Comparison of ENCODE assay signal across 20 cellular contexts in genomic region chr2:224817676-224818075, GRCh38.
DNase-seq lines count a peak whose midpoint lies in the region; ATAC-seq and TF ChIP-seq lines count a peak whose summit lies in the region.
"Had no signal": no experiment of that assay in that cellular context is flagged by ENCODE, and none has a peak within 500 bp of the region (broad histone marks: within the 10 kb centered on the region; RNA-seq: fewer than 3 reads in every experiment).

No MANE protein-coding gene starts in this region.

- H3K27me3 ChIP-seq in ACC112 (ENCODE audit: insufficient read depth, low read length) (no peaks in the 10 kb centered on the region), SJCRH30 (no peaks in the 10 kb centered on the region)
- no peaks in the 10 kb centered on the region for H3K27me3 ChIP-seq in CD8-positive, alpha-beta T cell (ENCODE audit: insufficient read depth, low read length)
- H3K27me3 ChIP-seq: BLaER1 treated with 17β-estradiol and CSF1 and Interleukin-3, amounts not matched to agents 10 nM and 100 nM; Peyer's patch had no signal

- H3K4me3 Mint-ChIP-seq in CD8-positive, alpha-beta T cell: no peak overlapping the region

- no peak for ATAC-seq in CD8-positive, alpha-beta T cell
- no peak for ATAC-seq in GM21619 (IDR thresholded peaks at IDR 0.05; ENCODE audit: unreplicated experiment)

- intact Hi-C loops in CD8-positive, alpha-beta T cell (cut with DNase I, micrococcal nuclease): no loop called here

- H3K27me3 Mint-ChIP-seq in CD8-positive, alpha-beta T cell (ENCODE audit: low read depth): no peaks in the 10 kb centered on the region

- POLR2A ChIA-PET in CD8-positive, alpha-beta T cell (lab: Charles Lee): no interaction called here

- TF ChIP-seq CTCF in CD8-positive, alpha-beta T cell (IDR thresholded peaks at IDR 0.05): no peak

- CTCF ChIA-PET in CD8-positive, alpha-beta T cell (lab: Charles Lee): interaction anchor here (1.6 kb wide), 1 partner anchor 185 kb away, joined by 6 read pairs; no protein-coding TSS in a partner anchor

- peaks cover 79% of the 10 kb centered on the region for H3K36me3 Mint-ChIP-seq in CD8-positive, alpha-beta T cell

- no peak overlapping the region for H2AFZ ChIP-seq in ACC112 (ENCODE audit: low read length, unreplicated experiment)

- H3K9me3 Mint-ChIP-seq in CD8-positive, alpha-beta T cell: no peaks in the 10 kb centered on the region

- H3K36me3 ChIP-seq in ACC112 (ENCODE audit: insufficient read depth, low read length) (peaks cover 40% of the 10 kb centered on the region), SJCRH30 (no peaks in the 10 kb centered on the region; the same call in 1 of the 2 replicates)
- peaks cover 72% of the 10 kb centered on the region for H3K36me3 ChIP-seq in CD8-positive, alpha-beta T cell (ENCODE audit: insufficient read depth, low read length)

- H3K9me3 ChIP-seq in CD8-positive, alpha-beta T cell (ENCODE audit: low read length): no peaks in the 10 kb centered on the region
- no peaks in the 10 kb centered on the region for H3K9me3 ChIP-seq in SJCRH30 (replicated peaks)
- H3K9me3 ChIP-seq: Peyer's patch had no signal

- H3K4me3 ChIP-seq in ACC112 (ENCODE audit: low read depth, low read length) (no peak overlapping the region), SJCRH30 (no peak overlapping the region)
- no peak overlapping the region for H3K4me3 ChIP-seq in CD8-positive, alpha-beta T cell (ENCODE audit: low read depth, low read length)
- H3K4me3 ChIP-seq: BLaER1 treated with 17β-estradiol and CSF1 and Interleukin-3, amounts not matched to agents 10 nM and 100 nM; Peyer's patch had no signal

- peak overlapping the region; percentile 33 for H3K27ac Mint-ChIP-seq in CD8-positive, alpha-beta T cell

- no peak for DNase-seq in CD8-positive, alpha-beta T cell
- DNase-seq in SJCRH30: no peak
- DNase-seq in kidney tubule cell (ENCODE audit: low spot score): peak; percentile 40
- DNase-seq in NCI-H345 (lab: John Stamatoyannopoulos, UW): no peak
- no peak for DNase-seq in DMS153 treated with DMSO at 0.1 percent for 48 hours (lab: John Stamatoyannopoulos, UW; ENCODE audit: unreplicated experiment)
- no peak for DNase-seq in SK-N-DZ (ENCODE audit: low spot score)
- DNase-seq: ACHN, DMS79 treated with DMSO at 0.1 percent for 48 hours, GOT3, HCEC 1CT, NCI-H1105, NCI-H2029, NCI-H2227 treated with DMSO at 0.1 percent for 48 hours, NCI-H524, NCI-H82, Peyer's patch had no signal

- peaks cover 3% of the 10 kb centered on the region for H3K4me1 Mint-ChIP-seq in CD8-positive, alpha-beta T cell (ENCODE audit: low read depth)

- no peaks in the 10 kb centered on the region for H3K79me2 ChIP-seq in ACC112 (ENCODE audit: control insufficient read depth, insufficient read depth, low read length, unreplicated experiment)

- H3K27ac ChIP-seq in ACC112 (ENCODE audit: low read depth, low read length): peak overlapping the region; percentile 41; the same call in 1 of the 2 replicates
- H3K27ac ChIP-seq in CD8-positive, alpha-beta T cell (ENCODE audit: low read depth, low read length): no peak overlapping the region
- peak overlapping the region; percentile 31; the same call in 1 of the 2 replicates for H3K27ac ChIP-seq in SJCRH30
- H3K27ac ChIP-seq: BLaER1 treated with 17β-estradiol and CSF1 and Interleukin-3, amounts not matched to agents 10 nM and 100 nM; KMS-11; Peyer's patch had no signal

- H3K4me1 ChIP-seq in ACC112 (ENCODE audit: control insufficient read depth, insufficient read depth, low read length, unreplicated experiment) (peaks cover 31% of the 10 kb centered on the region), SJCRH30 (peaks cover 17% of the 10 kb centered on the region)
- no peaks in the 10 kb centered on the region for H3K4me1 ChIP-seq in CD8-positive, alpha-beta T cell (ENCODE audit: insufficient read depth, low read length)
- H3K4me1 ChIP-seq: BLaER1 treated with 17β-estradiol and CSF1 and Interleukin-3, amounts not matched to agents 10 nM and 100 nM; Peyer's patch had no signal
